ENCODE assay signal across 19 cellular contexts in the genomic region with DNA sequence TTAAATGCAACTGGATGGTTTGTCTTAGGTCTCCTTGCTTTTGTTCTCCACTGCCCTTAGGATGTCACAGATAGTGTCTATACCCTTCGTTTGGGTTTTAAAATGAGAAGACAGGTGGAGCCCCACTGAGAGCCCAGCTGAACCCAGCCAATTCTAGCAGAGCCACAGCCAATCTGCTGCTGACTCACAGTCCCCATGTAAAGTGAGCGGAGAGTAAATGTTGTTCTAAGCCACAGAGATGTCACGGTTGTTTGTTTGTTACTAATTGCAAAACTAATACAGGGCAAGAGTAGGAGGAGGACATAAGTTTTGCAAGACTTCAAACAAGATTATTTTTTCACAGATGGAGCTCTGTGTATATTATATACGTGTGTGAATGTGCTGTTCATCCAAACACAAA. TPM values are rescaled to one million over a fixed set of nuclear protein-coding genes. Genes with fewer than 3 reads are reported as not detected.
A peak's percentile ranks its signal among the peaks of the same experiment; 100 is the strongest.
DNase-seq lines count a peak whose midpoint lies in the region; ATAC-seq, FAIRE-seq and TF ChIP-seq lines count a peak whose summit lies in the region.
"Had no signal": no experiment of that assay in that cellular context is flagged by ENCODE, and none has a peak within 500 bp of the region (broad histone marks: within the 10 kb centered on the region; RNA-seq: fewer than 3 reads in every experiment).

No MANE protein-coding gene starts in this region.

- TF ChIP-seq CTCF in MCF 10A (IDR thresholded peaks at IDR 0.05; ENCODE audit: unreplicated experiment): no peak
- TF ChIP-seq CTCF in breast epithelium (IDR thresholded peaks at IDR 0.05): no peak
- no peak for TF ChIP-seq CTCF in vagina (IDR thresholded peaks at IDR 0.05)

- H3K9me3 ChIP-seq in breast epithelium (no peaks in the 10 kb centered on the region), vagina (no peaks in the 10 kb centered on the region)
- H3K9me3 ChIP-seq: Peyer's patch had no signal

- no peaks in the 10 kb centered on the region for H3K4me1 Mint-ChIP-seq in MCF 10A (ENCODE audit: insufficient read depth, unreplicated experiment)

- H3K4me1 ChIP-seq in breast epithelium: no peaks in the 10 kb centered on the region
- H3K4me1 ChIP-seq in vagina: peaks cover 8% of the 10 kb centered on the region
- H3K4me1 ChIP-seq: Peyer's patch had no signal

- H3K27ac ChIP-seq in breast epithelium (no peak overlapping the region), vagina (no peak overlapping the region)
- H3K27ac ChIP-seq: Peyer's patch had no signal

- intact Hi-C loops in MCF 10A (cut with micrococcal nuclease) (no loop called here), breast epithelium (cut with DNase I; ENCODE audit: low total_unique reads) (no loop called here), vagina (cut with DNase I) (no loop called here), head of caudate nucleus (cut with DNase I) (no loop called here)

- DNase-seq in MCF 10A (ENCODE audit: unreplicated experiment) (peak; percentile 36), breast epithelium (ENCODE audit: low spot score in 2 of 2) (no peak), vagina (ENCODE audit: extremely low spot score in 2 of 2) (no peak), head of caudate nucleus (no peak)
- DNase-seq: 8988T, C1 segment of cervical spinal cord, COR-L47, HCEC 1CT, MM.1S, NCI-H1105 treated with DMSO at 0.1 percent for 48 hours, NCI-H187 treated with DMSO at 0.1 percent for 48 hours, NCI-H2171 treated with DMSO at 0.1 percent for 48 hours, NCI-H510A treated with DMSO at 0.1 percent for 48 hours, Peyer's patch, SIG-M5 had no signal

- POLR2A ChIA-PET in MCF 10A (lab: Yijun Ruan, JAX): interaction anchor here (0.7 kb wide), 1 partner anchor 573 kb away, joined by 3 read pairs; no protein-coding TSS in a partner anchor

- H3K4me3 Mint-ChIP-seq in MCF 10A (ENCODE audit: unreplicated experiment): no peak overlapping the region

- H3K36me3 ChIP-seq in breast epithelium: no peaks in the 10 kb centered on the region
- no peaks in the 10 kb centered on the region for H3K36me3 ChIP-seq in vagina

- TF ChIP-seq POLR2A in breast epithelium (IDR thresholded peaks at IDR 0.05) (no peak), vagina (IDR thresholded peaks at IDR 0.05) (no peak)

- ATAC-seq in HG02759 (IDR thresholded peaks at IDR 0.05; ENCODE audit: unreplicated experiment) (peak; percentile 70), HG03095 (IDR thresholded peaks at IDR 0.05; ENCODE audit: unreplicated experiment) (no peak), GM21515 (IDR thresholded peaks at IDR 0.05; ENCODE audit: unreplicated experiment) (no peak)

- no peaks in the 10 kb centered on the region for H3K36me3 Mint-ChIP-seq in MCF 10A (ENCODE audit: insufficient read depth, unreplicated experiment)

- H3K27ac Mint-ChIP-seq in MCF 10A (ENCODE audit: low read depth, unreplicated experiment): no peak overlapping the region

- no peaks in the 10 kb centered on the region for H3K9me3 Mint-ChIP-seq in MCF 10A (ENCODE audit: unreplicated experiment)

- no peak overlapping the region for H3K4me3 ChIP-seq in breast epithelium
- no peak overlapping the region for H3K4me3 ChIP-seq in vagina
- H3K4me3 ChIP-seq: Peyer's patch had no signal

- H3K27me3 Mint-ChIP-seq in MCF 10A (ENCODE audit: insufficient read depth, unreplicated experiment): no peaks in the 10 kb centered on the region

- BruUV-seq in MCF 10A (replicated peaks; lab: Mats Ljungman, UMichigan): no TSS peak

- H3K27me3 ChIP-seq in breast epithelium: no peaks in the 10 kb centered on the region
- H3K27me3 ChIP-seq in vagina: no peaks in the 10 kb centered on the region
- H3K27me3 ChIP-seq: Peyer's patch had no signal

- CTCF ChIA-PET in MCF 10A (lab: Yijun Ruan, JAX): interaction anchor here (0.8 to 4.2 kb wide), 4 partner anchors 10 to 828 kb away, joined by 3 to 22 read pairs (median 5); no protein-coding TSS in a partner anchor

- FAIRE-seq in endometrium (lab: Jason Lieb, UNC): peak; percentile 45

RNA-seq across cellular contexts. Expression of gene AGXT2, which starts 50.5 kb away (rescaled TPM):
- total RNA-seq in MCF 10A (2022): not detected in 2 replicates
- not detected for total RNA-seq in breast epithelium
- not detected for total RNA-seq in vagina
